Comparison of ENCODE assay signal across 8 cellular contexts in genomic region chr6:7188492-7188891, GRCh38.
DNase-seq lines count a peak whose midpoint lies in the region; ATAC-seq and TF ChIP-seq lines count a peak whose summit lies in the region.

No MANE protein-coding gene starts in this region.

- no peak for TF ChIP-seq POLR2A in esophagus squamous epithelium (IDR thresholded peaks at IDR 0.05)

- intact Hi-C loops in dorsolateral prefrontal cortex (cut with DNase I) (no loop called here), esophagus squamous epithelium (cut with DNase I) (no loop called here)

- H3K36me3 ChIP-seq in esophagus squamous epithelium, result peaks cover 18 to 98% (median 45%) of the 10 kb centered on the region in 3 donors

- ATAC-seq in GM18867 (IDR thresholded peaks at IDR 0.05; ENCODE audit: unreplicated experiment), result peak; percentile 88
- ATAC-seq in GM21786 (IDR thresholded peaks at IDR 0.05; ENCODE audit: unreplicated experiment), result peak; percentile 95
- ATAC-seq in HG03575 (IDR thresholded peaks at IDR 0.05; ENCODE audit: extremely low read depth, insufficient number of reproducible peaks, low FRiP score, unreplicated experiment), result peak; percentile 58

- TF ChIP-seq CTCF in dorsolateral prefrontal cortex (IDR thresholded peaks at IDR 0.05 in 54 of 56, conservative IDR thresholded peaks at IDR 0.05 in 2 of 56; ENCODE audit: low read depth in 1 of 56, partially characterized antibody in 56 of 56) (no peak), esophagus squamous epithelium (IDR thresholded peaks at IDR 0.05) (no peak)

- peaks cover 0 to 3% (median 0%) of the 10 kb centered on the region in 45 donors for H3K27me3 ChIP-seq in dorsolateral prefrontal cortex
- no peaks in the 10 kb centered on the region for H3K27me3 ChIP-seq in esophagus squamous epithelium

- peaks cover 0 to 13% (median 2%) of the 10 kb centered on the region in 3 donors for H3K4me1 ChIP-seq in esophagus squamous epithelium

- WGBS in esophagus squamous epithelium, 2 donors, result 68 to 86% methylated on average over 4 to 5 of the region's 5 CpGs

- H3K4me3 ChIP-seq in dorsolateral prefrontal cortex (no peak overlapping the region), esophagus squamous epithelium (no peak overlapping the region)

- no peaks in the 10 kb centered on the region for H3K9me3 ChIP-seq in esophagus squamous epithelium

- DNase-seq in medulla oblongata (ENCODE audit: extremely low spot score) (peak; percentile 61), dorsolateral prefrontal cortex (no peak), T1000 (lab: John Stamatoyannopoulos, UW) (no peak), esophagus squamous epithelium (lab: John Stamatoyannopoulos, UW) (no peak)
- no peak for DNase-seq in stimulated activated CD4-positive, alpha-beta T cell treated with anti-CD3 and anti-CD28 coated beads, Interleukin-15, amount 100 ng/mL, for 24 hours

- peak overlapping the region in 2 of 59 donors; percentile 7 to 23 for H3K27ac ChIP-seq in dorsolateral prefrontal cortex
- peak overlapping the region in 2 of 4 donors; percentile 5 to 20 for H3K27ac ChIP-seq in esophagus squamous epithelium
